8 cellular contexts compared by ENCODE assay signal in the genomic region with DNA sequence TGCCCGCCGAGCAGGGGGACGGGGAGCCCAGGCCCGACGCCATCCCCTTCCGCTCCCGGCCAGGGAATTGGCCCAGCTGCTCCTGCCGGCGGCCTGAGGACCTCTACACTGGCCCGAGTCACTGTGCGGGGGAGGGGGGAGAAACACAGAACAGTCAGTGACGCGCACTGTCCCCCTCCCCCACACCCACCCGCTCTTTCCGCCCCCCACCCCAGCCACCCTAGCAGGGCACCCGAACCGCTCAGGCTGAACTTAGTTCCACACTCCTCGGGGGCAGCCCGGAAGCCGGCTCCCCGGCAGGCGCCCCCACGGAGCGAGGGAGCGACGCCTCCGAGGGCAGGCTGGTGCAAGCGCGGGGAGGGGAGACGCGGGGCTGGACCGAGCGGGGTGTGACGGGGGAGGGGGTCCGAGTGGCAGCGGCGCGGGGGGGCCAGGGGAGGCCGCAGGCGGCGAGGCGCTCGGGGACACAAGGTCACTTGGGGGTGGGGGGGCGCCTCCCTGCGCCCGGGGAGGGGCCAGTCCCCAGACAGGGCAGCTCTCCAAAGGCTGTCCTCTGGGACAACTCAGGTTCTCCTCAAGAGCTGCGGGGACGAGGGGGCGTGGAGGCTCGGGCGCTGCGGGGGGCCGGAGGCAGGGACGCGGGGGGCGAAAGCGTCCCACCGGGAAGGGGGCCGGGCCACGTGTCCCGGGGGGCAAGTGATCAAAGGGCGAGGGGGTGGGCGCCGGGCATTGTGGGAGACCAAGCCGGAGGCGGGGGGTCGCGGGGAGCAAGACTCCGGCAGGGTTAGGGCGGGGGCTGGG.
DNase-seq lines count a peak whose midpoint lies in the region; ATAC-seq and TF ChIP-seq lines count a peak whose summit lies in the region.

No MANE protein-coding gene starts in this region.

- peak overlapping the region; percentile 61 for H3K4me2 ChIP-seq in SU-DHL-6 (ENCODE audit: low read depth, low read length, poor library complexity, severe bottlenecking)

- TF ChIP-seq CTCF in 22Rv1 (IDR thresholded peaks at IDR 0.05) (no peak), SU-DHL-6 (IDR thresholded peaks at IDR 0.05; ENCODE audit: insufficient read depth, low read length, poor library complexity, severe bottlenecking) (no peak)

- H4K20me1 ChIP-seq in SU-DHL-6 (ENCODE audit: low read depth, low read length): peaks cover 7% of the 10 kb centered on the region; the same call in 1 of the 2 replicates

- H2AFZ ChIP-seq in SU-DHL-6 (ENCODE audit: low read depth, low read length, severe bottlenecking): peak overlapping the region; percentile 13

- no peaks in the 10 kb centered on the region for H3K9me2 ChIP-seq in SU-DHL-6 (replicated peaks; ENCODE audit: insufficient read depth, low read length)

- H3K4me3 ChIP-seq in SU-DHL-6 (ENCODE audit: insufficient read depth, low read length, poor library complexity, severe bottlenecking): peak overlapping the region; percentile 63

- DNase-seq in GM19238 (ENCODE audit: insufficient read length, low spot score) (peak; percentile 43), amygdala (lab: John Stamatoyannopoulos, UW) (peak in 40 of 56 donors; percentile 11 to 82 (median 54)), hepatic stellate cell (ENCODE audit: low spot score) (peak; percentile 73), putamen (ENCODE audit: low spot score) (peak; percentile 63)

- peak overlapping the region; percentile 100 for H3K27ac ChIP-seq in 22Rv1
- H3K27ac ChIP-seq in SU-DHL-6 (ENCODE audit: low read depth, low read length): peak overlapping the region; percentile 56

- H3K9ac ChIP-seq in SU-DHL-6 (ENCODE audit: low read length): peak overlapping the region; percentile 89

- H3K79me2 ChIP-seq in SU-DHL-6 (ENCODE audit: insufficient read depth, low read length): peaks cover 44% of the 10 kb centered on the region

- ATAC-seq in GM18519 (IDR thresholded peaks at IDR 0.05; ENCODE audit: low FRiP score, unreplicated experiment) (no peak), GM18498 (IDR thresholded peaks at IDR 0.05; ENCODE audit: unreplicated experiment) (no peak)

- H3K27me3 ChIP-seq in SU-DHL-6 (ENCODE audit: low read length): no peaks in the 10 kb centered on the region

- H3F3A ChIP-seq in SU-DHL-6 (ENCODE audit: insufficient read depth): peaks cover 27% of the 10 kb centered on the region

- 0 out of 2 replicates have a peak, but pooled peaks cover 1% of the 10 kb centered on the region for H3K36me3 ChIP-seq in SU-DHL-6 (ENCODE audit: low read length)

- H3K9me3 ChIP-seq in SU-DHL-6 (ENCODE audit: insufficient read depth, low read length): no peaks in the 10 kb centered on the region
